Comparison of ENCODE assay signal across 8 cellular contexts in the genomic region with DNA sequence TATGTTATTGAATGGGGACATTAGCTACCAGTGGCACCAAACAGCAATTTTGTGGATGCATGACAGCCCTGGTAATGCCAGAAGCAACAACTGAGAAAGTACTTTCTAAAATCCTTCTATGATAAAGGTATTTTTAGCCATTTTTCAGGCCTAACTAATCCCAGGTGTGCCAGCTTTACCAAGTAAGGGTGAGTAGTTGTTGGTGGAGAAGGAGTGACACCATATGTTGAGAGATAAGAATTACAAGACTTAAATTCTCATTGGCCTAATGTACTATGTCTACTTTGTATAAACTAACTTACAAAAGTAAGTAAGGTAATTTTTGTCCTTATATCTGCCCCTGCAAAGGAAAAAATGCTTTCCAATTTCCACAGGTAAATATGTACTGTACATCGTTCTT. TPM values are rescaled to one million over a fixed set of nuclear protein-coding genes. Genes with fewer than 3 reads are reported as not detected.
DNase-seq lines count a peak whose midpoint lies in the region; ATAC-seq, FAIRE-seq and TF ChIP-seq lines count a peak whose summit lies in the region.

No MANE protein-coding gene starts in this region.

- 43 to 48% methylated on average over 1 of the region's 1 CpG for WGBS in heart right ventricle, 2 donors

- H3K4me1 ChIP-seq in heart right ventricle (peaks cover 0 to 11% (median 6%) of the 10 kb centered on the region in 9 donors), keratinocyte (ENCODE audit: control insufficient read depth, extremely low read depth, insufficient read depth, low read length) (peaks cover 5% of the 10 kb centered on the region)

- H3K27ac ChIP-seq in heart right ventricle (peak overlapping the region in 3 of 10 donors; percentile 18 to 43 (median 25)), keratinocyte (ENCODE audit: control insufficient read depth, insufficient read depth, low read length) (no peak overlapping the region)

- no peak overlapping the region for H3K4me2 ChIP-seq in keratinocyte (ENCODE audit: control insufficient read depth, extremely low read depth, insufficient read depth, low read depth, low read length)

- no peaks in the 10 kb centered on the region for H3K9me3 ChIP-seq in heart right ventricle
- no peaks in the 10 kb centered on the region for H3K9me3 ChIP-seq in keratinocyte (ENCODE audit: control insufficient read depth, low read depth, low read length)

- peak; percentile 30 to 77 (median 59) for TF ChIP-seq CTCF in heart right ventricle (IDR thresholded peaks at IDR 0.05)
- peak in 2 of 3 experiments; percentile 30 to 51 for TF ChIP-seq CTCF in keratinocyte (optimal IDR thresholded peaks at IDR 0.05 in 1 of 3, IDR thresholded peaks at IDR 0.05 in 1 of 3, conservative IDR thresholded peaks at IDR 0.05 in 1 of 3; ENCODE audit: extremely low read depth in 1 of 3, insufficient read depth in 2 of 3, low read length in 3 of 3)

- intact Hi-C loops in heart right ventricle (cut with DNase I) = loop anchor here in 8 of 10 donors (2.0 to 10.0 kb wide), 13 partner anchors 84 to 799 kb away; a partner anchor contains a TSS
- intact Hi-C loops in left cardiac atrium (cut with DNase I) = loop anchor here in 1 of 2 donors (5.0 to 10.0 kb wide), 4 partner anchors 159 to 536 kb away; a partner anchor contains a TSS

- FAIRE-seq in keratinocyte (lab: Jason Lieb, UNC) = peak; percentile 5

- ATAC-seq in heart right ventricle (no peak), left cardiac atrium (no peak), HG03196 (IDR thresholded peaks at IDR 0.05; ENCODE audit: unreplicated experiment) (peak; percentile 33)

- dilution Hi-C loops in keratinocyte (cut with MboI; ENCODE audit: extremely low pct_ligation_motif_present, low sequenced_read_pairs) = no loop called here

- H3K4me3 ChIP-seq in heart right ventricle (no peak overlapping the region), keratinocyte (ENCODE audit: control insufficient read depth in 2 of 3, extremely low read depth in 1 of 3, insufficient read depth in 2 of 3, low read depth in 1 of 3, low read length in 3 of 3) (no peak overlapping the region)

- H2AFZ ChIP-seq in keratinocyte (ENCODE audit: control insufficient read depth, low read length) = no peak overlapping the region

- no peaks in the 10 kb centered on the region for H3K9me1 ChIP-seq in keratinocyte (ENCODE audit: control insufficient read depth, extremely low read depth, insufficient read depth, low read length)

- no peak overlapping the region for H3K9ac ChIP-seq in keratinocyte (ENCODE audit: control insufficient read depth, extremely low read depth, insufficient read depth, low read length)

- DNase-seq in heart right ventricle (no peak), left cardiac atrium (no peak), SK-N-DZ (ENCODE audit: low spot score) (peak; percentile 31), keratinocyte (ENCODE audit: low read depth, low spot score) (no peak), SHP77 (lab: John Stamatoyannopoulos, UW) (no peak), occipital lobe (lab: John Stamatoyannopoulos, UW) (no peak), NCI-H1417 treated with DMSO at 0.1 percent for 48 hours (lab: John Stamatoyannopoulos, UW) (no peak)

- H3K79me2 ChIP-seq in keratinocyte (ENCODE audit: control insufficient read depth, insufficient read depth, low read length) = peaks cover 4% of the 10 kb centered on the region

- H4K20me1 ChIP-seq in keratinocyte (ENCODE audit: control insufficient read depth, extremely low read depth, insufficient read depth, low read length) = no peaks in the 10 kb centered on the region

- no peaks in the 10 kb centered on the region for H3K27me3 ChIP-seq in heart right ventricle
- H3K27me3 ChIP-seq in keratinocyte (ENCODE audit: control insufficient read depth, extremely low read depth, insufficient read depth, low read length) = no peaks in the 10 kb centered on the region

- H3K36me3 ChIP-seq in heart right ventricle = no peaks in the 10 kb centered on the region
- no peaks in the 10 kb centered on the region for H3K36me3 ChIP-seq in keratinocyte (ENCODE audit: control insufficient read depth in 2 of 2, extremely low read depth in 1 of 2, insufficient read depth in 2 of 2, low read length in 2 of 2)

RNA-seq across cellular contexts. Expression of a gene that starts 4.1 kb away (rescaled TPM):
- 100 to 1,000 TPM in 6 of 10 donors, 10 to 100 TPM in 4; 76.2 to 175 (median 107) TPM for total RNA-seq in heart right ventricle
- 100 to 1,000 TPM; 228 to 733 TPM for polyA plus RNA-seq in heart right ventricle
- total RNA-seq in left cardiac atrium = 100 to 1,000 TPM; 101 to 120 TPM
- 27.6 and 28.1 TPM in 2 replicates for polyA plus RNA-seq in SK-N-DZ (2014; cell fraction: cytosol; rRNA removed)
- 24.5 and 26.3 TPM in 2 replicates for polyA plus RNA-seq in SK-N-DZ (2014; cell fraction: nucleus; rRNA removed)
- polyA plus RNA-seq in keratinocyte = 35.1 to 40.6 TPM (median 40.0 TPM) in 3 replicates
- polyA plus RNA-seq in keratinocyte (2011; ENCODE audit: low read depth) = 45.8 TPM
- polyA plus RNA-seq in keratinocyte (2011; cell fraction: cytosol; rRNA removed) = 25.7 and 40.5 TPM in 2 replicates
- 11.4 and 14.0 TPM in 2 replicates for polyA plus RNA-seq in keratinocyte (2011; cell fraction: nucleus; rRNA removed)
- 66.9 and 76.1 TPM in 2 replicates for polyA plus RNA-seq in keratinocyte (2012; ENCODE audit: low replicate concordance)
- 10.2 to 14.3 TPM (median 10.7 TPM) in 3 replicates for polyA minus RNA-seq in keratinocyte
- polyA minus RNA-seq in keratinocyte (2011; cell fraction: cytosol; rRNA and poly(A)+ RNA removed) = 16.3 TPM
- 4.0 and 5.2 TPM in 2 replicates for polyA minus RNA-seq in keratinocyte (2011; cell fraction: nucleus; rRNA and poly(A)+ RNA removed)
- total RNA-seq in occipital lobe = 16.8 TPM

RNA-seq across cellular contexts. Expression of a gene that starts 20.9 kb away (rescaled TPM):
- total RNA-seq in heart right ventricle (100 to 1,000 TPM; 598 to 928 (median 732) TPM), left cardiac atrium (100 to 1,000 TPM; 383 to 677 TPM), occipital lobe (0.94 TPM)
- polyA plus RNA-seq in heart right ventricle (100 to 1,000 TPM; 351 to 805 TPM), keratinocyte (0.48 to 1.3 TPM (median 0.87 TPM) in 3 replicates)
- polyA plus RNA-seq in SK-N-DZ (2014; cell fraction: cytosol; rRNA removed) = 0.17 and 1.8 TPM in 2 replicates
- polyA plus RNA-seq in SK-N-DZ (2014; cell fraction: nucleus; rRNA removed) = 0.50 and 1.8 TPM in 2 replicates
- 0.99 TPM for polyA plus RNA-seq in keratinocyte (2011; ENCODE audit: low read depth)
- polyA plus RNA-seq in keratinocyte (2011; cell fraction: cytosol; rRNA removed) = 0.44 and 0.62 TPM in 2 replicates
- 2.8 and 3.2 TPM in 2 replicates for polyA plus RNA-seq in keratinocyte (2011; cell fraction: nucleus; rRNA removed)
- polyA plus RNA-seq in keratinocyte (2012; ENCODE audit: low replicate concordance) = 0.36 and 0.56 TPM in 2 replicates
- 0.23 to 1.0 TPM (median 0.26 TPM) in 3 replicates for polyA minus RNA-seq in keratinocyte
- polyA minus RNA-seq in keratinocyte (2011; cell fraction: cytosol; rRNA and poly(A)+ RNA removed) = not detected
- polyA minus RNA-seq in keratinocyte (2011; cell fraction: nucleus; rRNA and poly(A)+ RNA removed) = 0.32 and 1.4 TPM in 2 replicates

RNA-seq across cellular contexts. Expression of a gene that starts 21.5 kb away (rescaled TPM):
- total RNA-seq in heart right ventricle (under 1 TPM; 0.19 to 0.92 (median 0.49) TPM), left cardiac atrium (under 1 TPM; 0.58 to 0.91 TPM), occipital lobe (6.4 TPM)
- polyA plus RNA-seq in heart right ventricle (1 to 10 TPM in 1 of 2 donors, under 1 TPM in 1; 0.25 to 1.6 TPM), keratinocyte (not detected in 3 replicates)
- 2.2 and 2.9 TPM in 2 replicates for polyA plus RNA-seq in SK-N-DZ (2014; cell fraction: cytosol; rRNA removed)
- polyA plus RNA-seq in SK-N-DZ (2014; cell fraction: nucleus; rRNA removed) = 5.1 and 6.4 TPM in 2 replicates
- not detected for polyA plus RNA-seq in keratinocyte (2011; ENCODE audit: low read depth)
- not detected in 2 replicates for polyA plus RNA-seq in keratinocyte (2011; cell fraction: cytosol; rRNA removed)
- not detected in 2 replicates for polyA plus RNA-seq in keratinocyte (2011; cell fraction: nucleus; rRNA removed)
- not detected in 2 replicates for polyA plus RNA-seq in keratinocyte (2012; ENCODE audit: low replicate concordance)
- not detected in 3 replicates for polyA minus RNA-seq in keratinocyte
- not detected for polyA minus RNA-seq in keratinocyte (2011; cell fraction: cytosol; rRNA and poly(A)+ RNA removed)
- not detected in 2 replicates for polyA minus RNA-seq in keratinocyte (2011; cell fraction: nucleus; rRNA and poly(A)+ RNA removed)

Comparison
In these comparisons a context has a peak if more than half of its experiments do, and no peak if none do; other contexts are left out.
1. RNA of a gene that starts 20.9 kb away (total RNA-seq): 598 to 928 TPM in heart right ventricle and 383 to 677 TPM in left cardiac atrium; 0.94 TPM in occipital lobe (single experiment); every median in the first group is over 100 times any median in the second.